1 cellular context compared by ENCODE assay signal in genomic region chr6:7125290-7125689, GRCh38.
TF ChIP-seq lines count a peak whose summit lies in the region.

No MANE protein-coding gene starts in this region.

TF ChIP-seq in HepG2, 621 proteins besides CTCF, POLR2A, EP300 and RAD21:
- TF ChIP-seq ZBTB34 (CRISPR knock-in tag; IDR thresholded peaks at IDR 0.05), result no peak
- no peak for TF ChIP-seq CREB3 (CRISPR knock-in tag; IDR thresholded peaks at IDR 0.05)
- no peak for TF ChIP-seq MED8 (CRISPR knock-in tag; IDR thresholded peaks at IDR 0.05; ENCODE audit: insufficient replicate concordance)
